Comparison of ENCODE assay signal across 1 cellular context in the genomic region with DNA sequence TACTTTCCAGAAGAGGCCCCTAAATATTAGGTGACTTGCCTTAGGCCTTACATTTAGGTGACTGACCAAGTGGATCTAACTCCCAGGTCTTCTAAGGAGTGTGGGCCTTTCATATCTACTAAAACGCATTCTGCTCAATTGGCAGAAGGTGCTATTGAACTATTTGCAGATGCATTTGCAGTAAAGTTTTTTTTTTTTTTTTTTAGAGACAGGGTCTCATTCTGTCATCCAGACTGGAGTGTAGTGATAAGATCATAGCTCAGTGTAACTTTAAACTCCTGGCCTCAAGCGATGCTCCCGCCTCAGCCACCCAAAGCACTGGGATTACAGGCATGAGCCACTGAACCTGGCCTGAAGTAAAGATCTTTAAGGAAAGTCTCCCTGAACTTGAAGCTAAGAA.
TF ChIP-seq lines count a peak whose summit lies in the region.

No MANE protein-coding gene starts in this region.

TF ChIP-seq in HepG2, 621 proteins besides CTCF, POLR2A, EP300 and RAD21:
- TF ChIP-seq ZNF614 (CRISPR knock-in tag; IDR thresholded peaks at IDR 0.05; ENCODE audit: borderline replicate concordance) (0 out of 2 replicates have a peak, but pooled peaks have one; percentile 1), IRF9 (CRISPR knock-in tag; IDR thresholded peaks at IDR 0.05; ENCODE audit: borderline replicate concordance) (no peak)
